Comparison of ENCODE assay signal across 1 cellular context in the genomic region with DNA sequence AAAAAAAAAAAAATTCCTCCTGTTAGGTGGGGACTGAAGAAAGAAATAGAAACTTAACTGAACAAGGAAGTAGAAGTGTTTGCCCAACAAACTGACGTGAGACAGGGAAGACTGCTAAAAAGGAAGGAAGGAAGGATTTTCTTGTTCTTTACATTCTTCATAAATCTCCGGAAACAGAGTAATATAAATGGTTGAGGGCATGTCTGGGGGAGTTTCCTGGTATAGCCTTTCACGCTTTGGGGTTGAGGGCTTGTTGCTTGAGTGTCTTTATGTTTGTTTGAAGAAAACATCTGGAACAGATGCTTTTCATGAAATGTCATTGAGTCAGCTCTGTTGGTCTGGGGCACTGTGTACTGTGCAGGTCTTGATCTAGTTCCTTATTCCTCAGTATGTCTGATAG.
TF ChIP-seq lines count a peak whose summit lies in the region.

No MANE protein-coding gene starts in this region.

TF ChIP-seq in WTC11, 78 proteins besides CTCF, POLR2A, EP300 and RAD21 (continued from another document):
- TF ChIP-seq ZNF512 (CRISPR knock-in tag; IDR thresholded peaks at IDR 0.05; ENCODE audit: borderline replicate concordance) (no peak), ETV6 (CRISPR knock-in tag; IDR thresholded peaks at IDR 0.05) (no peak), TEAD1 (CRISPR knock-in tag; IDR thresholded peaks at IDR 0.05) (no peak), ZNF121 (CRISPR knock-in tag; IDR thresholded peaks at IDR 0.05) (no peak)
- TF ChIP-seq, protein P1, sequence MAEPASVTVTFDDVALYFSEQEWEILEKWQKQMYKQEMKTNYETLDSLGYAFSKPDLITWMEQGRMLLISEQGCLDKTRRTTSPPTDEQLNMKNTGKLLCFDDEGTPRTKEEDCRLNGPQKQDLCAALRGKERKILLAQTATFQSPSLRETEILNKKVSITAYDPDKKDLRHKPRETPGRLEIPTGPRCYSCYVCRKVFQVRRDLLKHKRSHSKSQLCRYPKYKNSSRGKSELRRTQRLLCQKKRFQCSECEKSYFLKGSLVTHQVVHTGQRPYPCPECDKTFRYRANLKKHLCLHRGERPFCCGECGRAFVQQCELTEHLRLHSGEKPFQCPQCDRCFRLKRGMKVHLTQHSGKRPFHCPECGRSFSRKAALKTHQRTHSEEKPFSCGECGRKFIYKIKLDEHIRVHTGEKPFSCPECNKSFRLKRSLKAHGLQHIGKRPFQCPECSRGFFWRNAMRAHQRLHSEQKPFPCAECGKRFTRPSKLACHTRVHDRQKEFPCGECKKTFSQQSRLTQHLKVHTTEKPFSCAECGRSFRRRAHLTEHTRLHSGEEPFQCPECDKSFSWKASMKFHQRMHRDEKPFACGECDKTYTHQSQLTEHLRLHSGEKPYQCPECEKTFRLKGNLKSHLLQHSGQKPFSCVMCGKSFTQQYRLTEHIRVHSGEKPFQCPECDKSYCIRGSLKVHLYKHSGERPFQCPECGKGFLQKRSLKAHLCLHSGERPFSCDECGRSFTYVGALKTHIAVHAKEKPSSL (CRISPR knock-in tag; conservative IDR thresholded peaks at IDR 0.05) = no peak
